ENCODE assay signal across 8 cellular contexts in genomic region chr4:152780267-152780811, GRCh38. TPM values are rescaled to one million over a fixed set of nuclear protein-coding genes. Genes with fewer than 3 reads are reported as not detected.
A peak's percentile ranks its signal among the peaks of the same experiment; 100 is the strongest.
DNase-seq lines count a peak whose midpoint lies in the region; ATAC-seq and TF ChIP-seq lines count a peak whose summit lies in the region.

No MANE protein-coding gene starts in this region.

- peak overlapping the region; percentile 49 for H3K4me3 ChIP-seq in hepatocyte
- peak overlapping the region; percentile 80 to 90 (median 90) for H3K4me3 ChIP-seq in gastrocnemius medialis

- TF ChIP-seq CTCF in hepatocyte (IDR thresholded peaks at IDR 0.05; ENCODE audit: poor library complexity), result no peak
- no peak for TF ChIP-seq CTCF in gastrocnemius medialis (IDR thresholded peaks at IDR 0.05 in 4 of 5, conservative IDR thresholded peaks at IDR 0.05 in 1 of 5)

- no peaks in the 10 kb centered on the region for H3K9me3 Mint-ChIP-seq in activated naive CD4-positive, alpha-beta T cell treated with anti-CD3 and anti-CD28 coated beads, Interleukin-2, amount 50 U/mL, for 72 hours

- H2AFZ ChIP-seq in hepatocyte, result peak overlapping the region; percentile 66

- H3K27me3 ChIP-seq in hepatocyte, result no peaks in the 10 kb centered on the region
- H3K27me3 ChIP-seq in gastrocnemius medialis, result no peaks in the 10 kb centered on the region

- peaks cover 3% of the 10 kb centered on the region for H3K4me1 ChIP-seq in hepatocyte (ENCODE audit: insufficient read depth)
- H3K4me1 ChIP-seq in gastrocnemius medialis, result peaks cover 28 to 38% of the 10 kb centered on the region in 2 donors

- peak overlapping the region; percentile 87 for H3K4me2 ChIP-seq in hepatocyte

- 2% methylated on average over 16 of the region's 16 CpGs for WGBS in hepatocyte (ENCODE audit: low lambda C conversion rate, missing lambda C conversion rate)

- H3K9me3 ChIP-seq in hepatocyte (ENCODE audit: low read depth) (no peaks in the 10 kb centered on the region), gastrocnemius medialis (no peaks in the 10 kb centered on the region)

- H4K20me1 ChIP-seq in hepatocyte (ENCODE audit: insufficient read depth, poor library complexity, severe bottlenecking), result peaks cover 19% of the 10 kb centered on the region

- H3K36me3 Mint-ChIP-seq in activated naive CD4-positive, alpha-beta T cell treated with anti-CD3 and anti-CD28 coated beads, Interleukin-2, amount 50 U/mL, for 72 hours, result peaks cover 0 to 16% of the 10 kb centered on the region in 2 donors

- intact Hi-C loops in gastrocnemius medialis (cut with DNase I; ENCODE audit: low total_unique reads), result loop anchor here (5.0 to 10.0 kb wide), 4 partner anchors 72 to 1766 kb away; partner anchors contain the start of genes GATB, LRBA and RPS3A

- H3K9me2 ChIP-seq in hepatocyte (replicated peaks; ENCODE audit: insufficient read depth), result no peaks in the 10 kb centered on the region

- ATAC-seq in HG03571 (IDR thresholded peaks at IDR 0.05; ENCODE audit: unreplicated experiment), result peak; percentile 24
- ATAC-seq in activated naive CD4-positive, alpha-beta T cell treated with anti-CD3 and anti-CD28 coated beads, Interleukin-2, amount 50 U/mL, for 72 hours, result peak; percentile 45 to 62
- ATAC-seq in gastrocnemius medialis, result peak; percentile 7 to 49

- H3K27ac Mint-ChIP-seq in activated naive CD4-positive, alpha-beta T cell treated with anti-CD3 and anti-CD28 coated beads, Interleukin-2, amount 50 U/mL, for 72 hours, result peak overlapping the region; percentile 93 to 98

- DNase-seq in NCI-H146 (lab: John Stamatoyannopoulos, UW) (peak; percentile 32), NCI-H146 treated with DMSO at 0.1 percent for 48 hours (lab: John Stamatoyannopoulos, UW; ENCODE audit: unreplicated experiment) (no peak), hepatocyte (ENCODE audit: low spot score) (peak; percentile 40), gastrocnemius medialis (no peak), NCI-H1417 treated with DMSO at 0.1 percent for 48 hours (lab: John Stamatoyannopoulos, UW) (no peak), GF-D8 (lab: John Stamatoyannopoulos, UW) (no peak)
- peak in 1 of 2 donors; percentile 57 for DNase-seq in activated naive CD4-positive, alpha-beta T cell treated with anti-CD3 and anti-CD28 coated beads, Interleukin-2, amount 50 U/mL, for 72 hours (ENCODE audit: low spot score in 2 of 2)

- in situ Hi-C loops in gastrocnemius medialis (cut with MboI; ENCODE audit: low sequenced_read_pairs in 4 of 4), result loop anchor here in 2 of 4 donors (10.0 to 25.0 kb wide), 2 partner anchors 1686 to 1693 kb away; partner anchors contain the start of gene RPS3A (in 2 of the 2)

- H3K36me3 ChIP-seq in hepatocyte (replicated peaks; ENCODE audit: insufficient read depth, low read depth), result no peaks in the 10 kb centered on the region
- H3K36me3 ChIP-seq in gastrocnemius medialis, result no peaks in the 10 kb centered on the region

- peaks cover 62% of the 10 kb centered on the region for H3K79me2 ChIP-seq in hepatocyte

- H3K27ac ChIP-seq in hepatocyte (peak overlapping the region; percentile 94), gastrocnemius medialis (peak overlapping the region; percentile 84 to 95 (median 90))

- no peak for TF ChIP-seq POLR2A in gastrocnemius medialis (IDR thresholded peaks at IDR 0.05)

RNA-seq across cellular contexts. Expression of gene ARFIP1, which starts 0.6 kb away (rescaled TPM):
- 10 to 100 TPM in 1 of 2 donors, 1 to 10 TPM in 1; 9.0 to 12.1 TPM for total RNA-seq in activated naive CD4-positive, alpha-beta T cell treated with anti-CD3 and anti-CD28 coated beads, Interleukin-2, amount 50 U/mL, for 72 hours
- total RNA-seq in hepatocyte (34.6 and 39.1 TPM in 2 replicates), gastrocnemius medialis (10 to 100 TPM in 2 of 4 donors, 1 to 10 TPM in 2; 8.4 to 11.9 (median 9.7) TPM)
- 21.7 and 28.7 TPM in 2 replicates for polyA plus RNA-seq in hepatocyte

RNA-seq across cellular contexts. Expression of gene TIGD4, which starts 0.8 kb away (rescaled TPM):
- total RNA-seq in activated naive CD4-positive, alpha-beta T cell treated with anti-CD3 and anti-CD28 coated beads, Interleukin-2, amount 50 U/mL, for 72 hours, result under 1 TPM in 1 of 2 donors, not detected in 1; 0.23 TPM
- total RNA-seq in hepatocyte, result 0.84 and 1.3 TPM in 2 replicates
- polyA plus RNA-seq in hepatocyte, result 0.19 TPM in 1 of 2 replicates, not detected in the other
- total RNA-seq in gastrocnemius medialis, result under 1 TPM in 2 of 4 donors, not detected in 2; 0.09 to 0.23 TPM

Comparison
In these comparisons a context has a peak if more than half of its experiments do, and no peak if none do; other contexts are left out.
1. DNase-seq: peak in NCI-H146 (single experiment) and hepatocyte (single experiment); none in NCI-H146 treated with DMSO at 0.1 percent for 48 hours (single experiment), gastrocnemius medialis (0 of 2), NCI-H1417 treated with DMSO at 0.1 percent for 48 hours (single experiment) and GF-D8 (single experiment).
2. Peak in every context shown above with its lines, with median percentiles within 50 percentile points of each other: ATAC-seq.